In genomic region chr1:179120736-179121135, GRCh38 we compare ENCODE assay signal across 18 cellular contexts.
"Had no signal": no experiment of that assay in that cellular context is flagged by ENCODE, and none has a peak within 500 bp of the region (broad histone marks: within the 10 kb centered on the region; RNA-seq: fewer than 3 reads in every experiment).

No MANE protein-coding gene starts in this region.

- H3K36me3 Mint-ChIP-seq: natural killer cell treated with Interleukin-12 subunit alpha and Interleukin-12 subunit beta and Interleukin-15 and Interleukin-18, amount 100 ng/mL, for 72 hours had no signal

- H3K27ac Mint-ChIP-seq: activated B cell treated with CpG ODN at 0.5 μM for 24 hours; activated CD8-positive, alpha-beta T cell treated with anti-CD3 and anti-CD28 coated beads for 36 hours; activated naive CD4-positive, alpha-beta T cell treated with anti-CD3 and anti-CD28 coated beads, Interleukin-2, amount 10 ng/mL, durations not matched to agents 7 days and 5 days; activated naive CD8-positive, alpha-beta T cell treated with anti-CD3 and anti-CD28 coated beads, Interleukin-2, amount 50 U/mL, for 24 hours; endodermal cell; mesothelial cell of epicardium; natural killer cell treated with Interleukin-12 subunit alpha and Interleukin-12 subunit beta and Interleukin-15 and Interleukin-18, amount 100 ng/mL, for 72 hours; stimulated activated memory B cell treated with anti-CD40 and anti-IgM and Interleukin-4, amounts not matched to agents 10 μg/mL and 1 μg/mL and 100 μg/mL, for 72 hours; T-helper 2 cell treated with Interferon-gamma antibody and Interleukin-4, amounts not matched to agents 5 μg/mL and 100 μg/mL, for 36 hours had no signal

- H3K27ac ChIP-seq: lower lobe of right lung, sigmoid colon, upper lobe of right lung had no signal

- H3K4me3 ChIP-seq: dorsolateral prefrontal cortex, lower lobe of right lung, sigmoid colon, thoracic aorta, upper lobe of right lung had no signal

- DNase-seq: activated B cell treated with CpG ODN at 0.5 μM for 24 hours; activated effector memory CD4-positive, alpha-beta T cell treated with Interleukin-2 at 50 U/mL for 16 hours; dorsolateral prefrontal cortex; glutamatergic neuron; left cardiac atrium; lower lobe of right lung; sigmoid colon; upper lobe of right lung had no signal

- H3K27me3 Mint-ChIP-seq: activated B cell treated with CpG ODN at 0.5 μM for 24 hours; activated CD8-positive, alpha-beta T cell treated with anti-CD3 and anti-CD28 coated beads for 36 hours; activated naive CD4-positive, alpha-beta T cell treated with anti-CD3 and anti-CD28 coated beads, Interleukin-2, amount 10 ng/mL, durations not matched to agents 7 days and 5 days; activated naive CD8-positive, alpha-beta T cell treated with anti-CD3 and anti-CD28 coated beads, Interleukin-2, amount 50 U/mL, for 24 hours; natural killer cell treated with Interleukin-12 subunit alpha and Interleukin-12 subunit beta and Interleukin-15 and Interleukin-18, amount 100 ng/mL, for 72 hours; stimulated activated memory B cell treated with anti-CD40 and anti-IgM and Interleukin-4, amounts not matched to agents 10 μg/mL and 1 μg/mL and 100 μg/mL, for 72 hours had no signal

- H3K27me3 ChIP-seq: dorsolateral prefrontal cortex, sigmoid colon, upper lobe of right lung had no signal

- H3K4me3 Mint-ChIP-seq: activated B cell treated with CpG ODN at 0.5 μM for 24 hours; activated CD8-positive, alpha-beta T cell treated with anti-CD3 and anti-CD28 coated beads for 36 hours; activated naive CD4-positive, alpha-beta T cell treated with anti-CD3 and anti-CD28 coated beads, Interleukin-2, amount 10 ng/mL, durations not matched to agents 7 days and 5 days; activated naive CD8-positive, alpha-beta T cell treated with anti-CD3 and anti-CD28 coated beads, Interleukin-2, amount 50 U/mL, for 24 hours; activated T-cell treated with anti-CD3 and anti-CD28 coated beads, Interleukin-2, amount 50 U/mL, for 4 hours; endodermal cell; mesothelial cell of epicardium; natural killer cell treated with Interleukin-12 subunit alpha and Interleukin-12 subunit beta and Interleukin-15 and Interleukin-18, amount 100 ng/mL, for 72 hours; stimulated activated memory B cell treated with anti-CD40 and anti-IgM and Interleukin-4, amounts not matched to agents 10 μg/mL and 1 μg/mL and 100 μg/mL, for 72 hours; T-helper 2 cell treated with Interferon-gamma antibody and Interleukin-4, amounts not matched to agents 5 μg/mL and 100 μg/mL, for 36 hours had no signal

- H3K4me1 Mint-ChIP-seq: endodermal cell, mesothelial cell of epicardium had no signal

- H3K9me3 Mint-ChIP-seq: activated B cell treated with CpG ODN at 0.5 μM for 24 hours; activated CD8-positive, alpha-beta T cell treated with anti-CD3 and anti-CD28 coated beads for 36 hours; activated naive CD4-positive, alpha-beta T cell treated with anti-CD3 and anti-CD28 coated beads, Interleukin-2, amount 10 ng/mL, durations not matched to agents 7 days and 5 days; activated naive CD8-positive, alpha-beta T cell treated with anti-CD3 and anti-CD28 coated beads, Interleukin-2, amount 50 U/mL, for 24 hours; activated T-cell treated with anti-CD3 and anti-CD28 coated beads, Interleukin-2, amount 50 U/mL, for 4 hours; endodermal cell; mesothelial cell of epicardium; natural killer cell treated with Interleukin-12 subunit alpha and Interleukin-12 subunit beta and Interleukin-15 and Interleukin-18, amount 100 ng/mL, for 72 hours; stimulated activated memory B cell treated with anti-CD40 and anti-IgM and Interleukin-4, amounts not matched to agents 10 μg/mL and 1 μg/mL and 100 μg/mL, for 72 hours; T-helper 2 cell treated with Interferon-gamma antibody and Interleukin-4, amounts not matched to agents 5 μg/mL and 100 μg/mL, for 36 hours had no signal

- H3K4me1 ChIP-seq: lower lobe of right lung, sigmoid colon, upper lobe of right lung had no signal

- ATAC-seq: natural killer cell treated with Interleukin-12 subunit alpha and Interleukin-12 subunit beta and Interleukin-15 and Interleukin-18, amount 100 ng/mL, for 72 hours; stimulated activated memory B cell treated with anti-CD40 and anti-IgM and Interleukin-4, amounts not matched to agents 10 μg/mL and 1 μg/mL and 100 μg/mL, for 72 hours; upper lobe of right lung had no signal
